ENCODE assay signal across 9 cellular contexts in genomic region chr22:37242395-37242918, GRCh38. TPM values are rescaled to one million over a fixed set of nuclear protein-coding genes. Genes with fewer than 3 reads are reported as not detected.
DNase-seq lines count a peak whose midpoint lies in the region; ATAC-seq and TF ChIP-seq lines count a peak whose summit lies in the region.
"Had no signal": no experiment of that assay in that cellular context is flagged by ENCODE, and none has a peak within 500 bp of the region (broad histone marks: within the 10 kb centered on the region; RNA-seq: fewer than 3 reads in every experiment).

No MANE protein-coding gene starts in this region.

- TF ChIP-seq CTCF in ascending aorta (IDR thresholded peaks at IDR 0.05): no peak

- H3K56ac ChIP-seq in mesendoderm (ENCODE audit: low read length): peak overlapping the region; percentile 39

- no peak overlapping the region for H3K23ac ChIP-seq in mesendoderm (ENCODE audit: low read length)

- peak overlapping the region; percentile 14 for H3K9ac ChIP-seq in mesendoderm (ENCODE audit: low read length)

- H3K27ac ChIP-seq in ascending aorta: no peak overlapping the region
- no peak overlapping the region for H3K27ac ChIP-seq in mesendoderm (ENCODE audit: low read depth, low read length)

- H2BK5ac ChIP-seq in mesendoderm (ENCODE audit: low read length): no peak overlapping the region

- H3K4me1 Mint-ChIP-seq in stimulated activated naive CD8-positive, alpha-beta T cell treated with anti-CD3 and anti-CD28 coated beads, Interleukin-15, amount 100 ng/mL, for 72 hours: peaks cover 65% of the 10 kb centered on the region

- no peaks in the 10 kb centered on the region for H3K9me3 Mint-ChIP-seq in stimulated activated naive CD8-positive, alpha-beta T cell treated with anti-CD3 and anti-CD28 coated beads, Interleukin-15, amount 100 ng/mL, for 72 hours

- no peak overlapping the region for H3K4ac ChIP-seq in mesendoderm (ENCODE audit: low read depth, low read length)

- H3K79me2 ChIP-seq in mesendoderm (ENCODE audit: control insufficient read depth, insufficient read depth, low read length): no peaks in the 10 kb centered on the region

- H4K8ac ChIP-seq in mesendoderm (ENCODE audit: low read depth, low read length): no peak overlapping the region

- H3K9me3 ChIP-seq in ascending aorta: no peaks in the 10 kb centered on the region
- no peaks in the 10 kb centered on the region for H3K9me3 ChIP-seq in MG63
- H3K9me3 ChIP-seq: A549 had no signal

- H2BK120ac ChIP-seq in mesendoderm (ENCODE audit: low read depth, low read length): no peak overlapping the region

- H3K18ac ChIP-seq in mesendoderm (ENCODE audit: low read length): no peak overlapping the region

- H3K27me3 ChIP-seq in ascending aorta: no peaks in the 10 kb centered on the region
- H3K27me3 ChIP-seq in mesendoderm (ENCODE audit: insufficient read depth, low read length, poor library complexity): no peaks in the 10 kb centered on the region
- no peaks in the 10 kb centered on the region for H3K27me3 ChIP-seq in MG63

- DNase-seq in ACHN (peak; percentile 31), T-helper 9 cell (peak; percentile 78), ascending aorta (ENCODE audit: low spot score in 2 of 2) (peak; percentile 47 to 80), mesendoderm (peak; percentile 71), MG63 (no peak)
- peak; percentile 86 to 95 for DNase-seq in stimulated activated naive CD8-positive, alpha-beta T cell treated with anti-CD3 and anti-CD28 coated beads, Interleukin-15, amount 100 ng/mL, for 72 hours

- H3K27ac Mint-ChIP-seq in stimulated activated naive CD8-positive, alpha-beta T cell treated with anti-CD3 and anti-CD28 coated beads, Interleukin-15, amount 100 ng/mL, for 72 hours: peak overlapping the region; percentile 88 to 92

- H3K4me3 Mint-ChIP-seq in stimulated activated naive CD8-positive, alpha-beta T cell treated with anti-CD3 and anti-CD28 coated beads, Interleukin-15, amount 100 ng/mL, for 72 hours: peak overlapping the region; percentile 95 to 98

- H3K36me3 ChIP-seq in ascending aorta: no peaks in the 10 kb centered on the region
- H3K36me3 ChIP-seq in mesendoderm (ENCODE audit: control insufficient read depth, insufficient read depth, low read length): no peaks in the 10 kb centered on the region
- H3K36me3 ChIP-seq in MG63: no peaks in the 10 kb centered on the region

- no peaks in the 10 kb centered on the region for H3K27me3 Mint-ChIP-seq in stimulated activated naive CD8-positive, alpha-beta T cell treated with anti-CD3 and anti-CD28 coated beads, Interleukin-15, amount 100 ng/mL, for 72 hours

- WGBS in mesendoderm (ENCODE audit: extremely low coverage, insufficient coverage, low lambda C conversion rate): no CpG with 5 or more reads among the region's 16 CpGs

- no peak overlapping the region for H2AK5ac ChIP-seq in mesendoderm (ENCODE audit: low read length)

- in situ Hi-C loops in ACHN (cut with HindIII; ENCODE audit: low pct_ligation_motif_present, low pct_unique_long_range_greater_than_20kb, low sequenced_read_pairs): no loop called here

- H3K4me1 ChIP-seq in ascending aorta (no peaks in the 10 kb centered on the region), mesendoderm (ENCODE audit: control insufficient read depth, low read depth, low read length) (peaks cover 3% of the 10 kb centered on the region)

- H3K79me1 ChIP-seq in mesendoderm (ENCODE audit: low read length): no peaks in the 10 kb centered on the region

- no peak overlapping the region for H3K4me2 ChIP-seq in mesendoderm (ENCODE audit: low read length)
- H3K4me2 ChIP-seq: A549 had no signal

- H3K4me3 ChIP-seq in ascending aorta (peak overlapping the region in 1 of 2 donors; percentile 26), mesendoderm (ENCODE audit: low read length) (no peak overlapping the region), MG63 (no peak overlapping the region)
- H3K4me3 ChIP-seq: A549 had no signal

- peak; percentile 61 for ATAC-seq in GM19395 (IDR thresholded peaks at IDR 0.05; ENCODE audit: unreplicated experiment)
- peak; percentile 46 for ATAC-seq in HG03520 (IDR thresholded peaks at IDR 0.05; ENCODE audit: unreplicated experiment)
- peak; percentile 82 for ATAC-seq in stimulated activated naive CD8-positive, alpha-beta T cell treated with anti-CD3 and anti-CD28 coated beads, Interleukin-15, amount 100 ng/mL, for 72 hours

- H4K5ac ChIP-seq in mesendoderm (ENCODE audit: low read length): no peak overlapping the region

- intact Hi-C loops in ascending aorta (cut with DNase I): no loop called here

- no peak overlapping the region for H2BK15ac ChIP-seq in mesendoderm (replicated peaks; ENCODE audit: low read depth)

RNA-seq across cellular contexts. Expression of gene RAC2, which starts 1.6 kb away (rescaled TPM):
- 11.5 TPM for total RNA-seq in ascending aorta
- 4.6 TPM for polyA plus RNA-seq in mesendoderm (2013, experiment 1 of 2)
- polyA plus RNA-seq in mesendoderm (2013, experiment 2 of 2): 4.7 TPM
- not detected in 2 replicates for total RNA-seq in MG63 (2014; rRNA removed; shearing (Covaris generic); ENCODE audit: low replicate concordance)

RNA-seq across cellular contexts. Expression of gene SSTR3, which starts 30.2 kb away (rescaled TPM):
- not detected for total RNA-seq in ascending aorta
- polyA plus RNA-seq in mesendoderm (2013, experiment 1 of 2): 0.03 TPM
- polyA plus RNA-seq in mesendoderm (2013, experiment 2 of 2): 0.01 TPM
- not detected in 2 replicates for total RNA-seq in MG63 (2014; rRNA removed; shearing (Covaris generic); ENCODE audit: low replicate concordance)
- polyA plus RNA-seq: A549 had no signal

RNA-seq across cellular contexts. Expression of gene CYTH4, which starts 39.9 kb away (rescaled TPM):
- total RNA-seq in ascending aorta: 130 TPM
- polyA plus RNA-seq in mesendoderm (2013, experiment 1 of 2): not detected
- polyA plus RNA-seq in mesendoderm (2013, experiment 2 of 2): not detected
- total RNA-seq in MG63 (2014; rRNA removed; shearing (Covaris generic); ENCODE audit: low replicate concordance): 0.36 TPM in 1 of 2 replicates, not detected in the other

RNA-seq across cellular contexts. Expression of gene C1QTNF6, which starts 54.4 kb away (rescaled TPM):
- total RNA-seq in ascending aorta: 4.6 TPM
- 1.8 TPM for polyA plus RNA-seq in mesendoderm (2013, experiment 1 of 2)
- polyA plus RNA-seq in mesendoderm (2013, experiment 2 of 2): 2.5 TPM
- total RNA-seq in MG63 (2014; rRNA removed; shearing (Covaris generic); ENCODE audit: low replicate concordance): 3.9 and 23.9 TPM in 2 replicates

Comparison
In these comparisons a context has a peak if more than half of its experiments do, and no peak if none do; other contexts are left out.
1. RNA of gene RAC2, which starts 1.6 kb away (total RNA-seq): 11.5 TPM in ascending aorta (single experiment); not detected in MG63; every median in the first group is over 10 times any median in the second.
2. RNA of gene CYTH4, which starts 39.9 kb away (total RNA-seq): 130 TPM in ascending aorta (single experiment); 0.36 TPM in MG63; every median in the first group is over 10 times any median in the second.
3. Peak in every context shown above with its lines, with median percentiles within 50 percentile points of each other: ATAC-seq.